In genomic region chr17:10789694-10790271, GRCh38 we compare ENCODE assay signal across 21 cellular contexts. TPM values are rescaled to one million over a fixed set of nuclear protein-coding genes. Genes with fewer than 3 reads are reported as not detected.
"Had no signal": no experiment of that assay in that cellular context is flagged by ENCODE, and none has a peak within 500 bp of the region (broad histone marks: within the 10 kb centered on the region; RNA-seq: fewer than 3 reads in every experiment).

No MANE protein-coding gene starts in this region.

- H3K9me3 ChIP-seq: heart right ventricle, spleen, upper lobe of right lung had no signal

- H3K79me2 ChIP-seq: parathyroid adenoma had no signal

- H3K36me3 ChIP-seq: heart right ventricle, spleen, upper lobe of right lung had no signal

- H2AFZ ChIP-seq: parathyroid adenoma had no signal

- H3K27me3 ChIP-seq: heart right ventricle, spleen, upper lobe of right lung had no signal

- H3K4me3 ChIP-seq: heart right ventricle, spleen, upper lobe of right lung had no signal

- DNase-seq: activated CD4-positive, alpha-beta memory T cell treated with anti-CD3 and anti-CD28 coated beads, Interleukin-2, amount 10 ng/mL, durations not matched to agents 7 days and 5 days; activated CD4-positive, alpha-beta T cell treated with anti-CD3 and anti-CD28 coated beads for 1 hour; activated naive CD8-positive, alpha-beta T cell treated with anti-CD3 and anti-CD28 coated beads, Interleukin-2, amount 10 ng/mL, durations not matched to agents 7 days and 5 days; activated T-cell treated with anti-CD3 and anti-CD28 coated beads, Interleukin-2, amount 50 U/mL, for 48 hours; aorta; central memory CD4-positive, alpha-beta T cell; effector memory CD8-positive, alpha-beta T cell; foreskin fibroblast; heart right ventricle; left ventricle myocardium superior; mesendoderm; SHP77 treated with DMSO at 0.1 percent for 48 hours; spleen; stimulated activated CD4-positive, alpha-beta T cell treated with anti-CD3 and anti-CD28 coated beads, Interleukin-2, amount 100 ng/mL, for 24 hours; stimulated activated naive CD4-positive, alpha-beta T cell; T-helper 2 cell; upper lobe of right lung had no signal

- H3K4me1 ChIP-seq: parathyroid adenoma, spleen, upper lobe of right lung had no signal

- H3K27ac ChIP-seq: heart right ventricle, parathyroid adenoma, spleen, upper lobe of right lung had no signal

- ATAC-seq: effector memory CD8-positive, alpha-beta T cell; esophagus mucosa; upper lobe of right lung had no signal

- H3K9ac ChIP-seq: parathyroid adenoma had no signal

RNA-seq across cellular contexts. Expression of gene TMEM238L, which starts 14.1 kb away (rescaled TPM):
- total RNA-seq: activated CD4-positive, alpha-beta memory T cell treated with anti-CD3 and anti-CD28 coated beads, Interleukin-2, amount 10 ng/mL, durations not matched to agents 7 days and 5 days; activated naive CD8-positive, alpha-beta T cell treated with anti-CD3 and anti-CD28 coated beads, Interleukin-2, amount 10 ng/mL, durations not matched to agents 7 days and 5 days; aorta; heart right ventricle; left ventricle myocardium superior; spleen; upper lobe of right lung had no signal
- polyA plus RNA-seq: heart right ventricle, keratinocyte, neural cell, spleen had no signal

RNA-seq across cellular contexts. Expression of gene PIRT, which starts 48.1 kb away (rescaled TPM):
- total RNA-seq: activated CD4-positive, alpha-beta memory T cell treated with anti-CD3 and anti-CD28 coated beads, Interleukin-2, amount 10 ng/mL, durations not matched to agents 7 days and 5 days; activated naive CD8-positive, alpha-beta T cell treated with anti-CD3 and anti-CD28 coated beads, Interleukin-2, amount 10 ng/mL, durations not matched to agents 7 days and 5 days; esophagus mucosa; heart right ventricle; left ventricle myocardium superior; spleen; upper lobe of right lung had no signal
- polyA plus RNA-seq: aorta, heart right ventricle, keratinocyte, neural cell had no signal

RNA-seq across cellular contexts. Expression of gene TMEM220, which starts 60.0 kb away (rescaled TPM):
- polyA plus RNA-seq: neural cell had no signal
